In the genomic region with DNA sequence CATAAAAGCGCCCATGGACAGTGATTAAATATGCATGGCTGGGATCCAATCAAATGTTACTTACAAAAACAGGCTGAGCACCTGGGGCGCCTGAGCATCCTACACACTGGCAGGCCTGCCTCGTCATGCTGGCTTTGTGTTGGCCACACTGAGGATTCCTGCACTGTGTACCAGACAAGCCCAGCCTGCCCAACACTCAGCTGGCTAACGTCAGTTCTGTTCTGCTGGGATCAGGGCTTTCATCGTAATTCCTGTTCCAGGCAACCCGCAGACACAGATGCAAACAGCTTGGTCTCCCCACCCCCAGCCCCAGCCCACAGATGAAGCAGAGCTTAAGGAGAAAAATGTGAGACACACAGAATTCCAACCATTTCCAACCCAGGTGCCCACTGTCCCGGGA, we compare ENCODE assay signal across 33 cellular contexts. TPM values are rescaled to one million over a fixed set of nuclear protein-coding genes. Genes with fewer than 3 reads are reported as not detected.
DNase-seq lines count a peak whose midpoint lies in the region; ATAC-seq, FAIRE-seq and TF ChIP-seq lines count a peak whose summit lies in the region.
"Had no signal": no experiment of that assay in that cellular context is flagged by ENCODE, and none has a peak within 500 bp of the region (broad histone marks: within the 10 kb centered on the region; RNA-seq: fewer than 3 reads in every experiment).

No MANE protein-coding gene starts in this region.

- H3K4me3 ChIP-seq in bronchial epithelial cell (ENCODE audit: low read depth, low read length), result no peak overlapping the region
- no peak overlapping the region for H3K4me3 ChIP-seq in gastroesophageal sphincter
- no peak overlapping the region for H3K4me3 ChIP-seq in rectal smooth muscle tissue (ENCODE audit: low read length)
- H3K4me3 ChIP-seq: BLaER1 treated with 17β-estradiol and CSF1 and Interleukin-3, amounts not matched to agents 10 nM and 100 nM; body of pancreas; colonic mucosa; K562; pancreas had no signal

- H3K27ac ChIP-seq in gastroesophageal sphincter, result peak overlapping the region in 3 of 4 donors; percentile 43 to 59 (median 58)
- peak overlapping the region; percentile 65 for H3K27ac ChIP-seq in rectal smooth muscle tissue (ENCODE audit: low read depth, low read length)
- H3K27ac ChIP-seq: BLaER1 treated with 17β-estradiol and CSF1 and Interleukin-3, amounts not matched to agents 10 nM and 100 nM; body of pancreas; colonic mucosa; pancreas; VCaP had no signal

- no peak for TF ChIP-seq POLR2A in gastroesophageal sphincter (IDR thresholded peaks at IDR 0.05)

- no peak for TF ChIP-seq EP300 in gastroesophageal sphincter (IDR thresholded peaks at IDR 0.05)

- peaks cover 13% of the 10 kb centered on the region for H3K4me1 Mint-ChIP-seq in mesothelial cell of epicardium
- H3K4me1 Mint-ChIP-seq: activated naive CD8-positive, alpha-beta T cell treated with anti-CD3 and anti-CD28 coated beads, Interleukin-2, amount 50 U/mL, for 24 hours had no signal

- no peak for TF ChIP-seq CTCF in bronchial epithelial cell (IDR thresholded peaks at IDR 0.05; ENCODE audit: insufficient read depth, low read length, severe bottlenecking)
- no peak for TF ChIP-seq CTCF in gastroesophageal sphincter (IDR thresholded peaks at IDR 0.05)
- no peak for TF ChIP-seq CTCF in mesothelial cell of epicardium (IDR thresholded peaks at IDR 0.05; ENCODE audit: unreplicated experiment)

- peaks cover 0 to 30% (median 0%) of the 10 kb centered on the region in 3 donors for H3K4me1 ChIP-seq in gastroesophageal sphincter
- H3K4me1 ChIP-seq in rectal smooth muscle tissue (ENCODE audit: control insufficient read depth, insufficient read depth, low read length), result no peaks in the 10 kb centered on the region
- H3K4me1 ChIP-seq: body of pancreas, Caco-2, colonic mucosa, pancreas had no signal

- no peaks in the 10 kb centered on the region for H3K36me3 Mint-ChIP-seq in mesothelial cell of epicardium
- H3K36me3 Mint-ChIP-seq: natural killer cell; stimulated activated memory B cell treated with anti-CD40 and anti-IgM and Interleukin-4, amounts not matched to agents 10 μg/mL and 1 μg/mL and 100 μg/mL, for 72 hours had no signal

- H3K27me3 Mint-ChIP-seq in mesothelial cell of epicardium (ENCODE audit: low read depth), result peaks cover 16% of the 10 kb centered on the region
- H3K27me3 Mint-ChIP-seq: activated CD4-positive, alpha-beta T cell treated with anti-CD3 and anti-CD28 coated beads, Interleukin-2, amount 10 ng/mL, durations not matched to agents 24 days and 14 days; stimulated activated memory B cell treated with anti-CD40 and anti-IgM and Interleukin-4, amounts not matched to agents 10 μg/mL and 1 μg/mL and 100 μg/mL, for 72 hours had no signal

- H3K4me3 Mint-ChIP-seq in mesothelial cell of epicardium, result no peak overlapping the region
- H3K4me3 Mint-ChIP-seq: activated CD4-positive, alpha-beta T cell treated with anti-CD3 and anti-CD28 coated beads, Interleukin-2, amount 10 ng/mL, durations not matched to agents 24 days and 14 days; activated naive CD8-positive, alpha-beta T cell treated with anti-CD3 and anti-CD28 coated beads, Interleukin-2, amount 50 U/mL, for 24 hours; activated T-cell treated with anti-CD3 and anti-CD28 coated beads, Interleukin-2, amount 50 U/mL, for 4 hours; natural killer cell; stimulated activated memory B cell treated with anti-CD40 and anti-IgM and Interleukin-4, amounts not matched to agents 10 μg/mL and 1 μg/mL and 100 μg/mL, for 72 hours had no signal

- H3K36me3 ChIP-seq in bronchial epithelial cell (ENCODE audit: control insufficient read depth, insufficient read depth, low read length) (peaks cover 22% of the 10 kb centered on the region), gastroesophageal sphincter (peaks cover 0 to 57% of the 10 kb centered on the region in 2 donors), rectal smooth muscle tissue (ENCODE audit: control insufficient read depth, insufficient read depth, low read length) (peaks cover 7% of the 10 kb centered on the region)
- H3K36me3 ChIP-seq: BLaER1 treated with 17β-estradiol and CSF1 and Interleukin-3, amounts not matched to agents 10 nM and 100 nM; colonic mucosa; pancreas had no signal

- no peak for ATAC-seq in gastroesophageal sphincter
- ATAC-seq: activated naive CD8-positive, alpha-beta T cell treated with anti-CD3 and anti-CD28 coated beads, Interleukin-2, amount 50 U/mL, for 24 hours; activated T-cell treated with anti-CD3 and anti-CD28 coated beads, Interleukin-2, amount 50 U/mL, for 4 hours; body of pancreas; K562; left ventricle myocardium superior; natural killer cell; Panc1; pancreas; stimulated activated memory B cell treated with anti-CD40 and anti-IgM and Interleukin-4, amounts not matched to agents 10 μg/mL and 1 μg/mL and 100 μg/mL, for 72 hours had no signal

- no peak overlapping the region for H3K9ac ChIP-seq in rectal smooth muscle tissue (ENCODE audit: low read length)
- H3K9ac ChIP-seq: BLaER1 treated with 17β-estradiol and CSF1 and Interleukin-3, amounts not matched to agents 10 nM and 100 nM had no signal

- WGBS in gastroesophageal sphincter (ENCODE audit: low coverage in 1 of 2), 2 donors, result 30 to 67% methylated on average over 1 to 2 of the region's 7 CpGs

- FAIRE-seq in bronchial epithelial cell (lab: Jason Lieb, UNC), result peak; percentile 90
- FAIRE-seq: HTR-8/SVneo, K562, pancreas had no signal

- H3K27me3 ChIP-seq in bronchial epithelial cell (ENCODE audit: control insufficient read depth, insufficient read depth, low read length), result no peaks in the 10 kb centered on the region
- H3K27me3 ChIP-seq in gastroesophageal sphincter, result no peaks in the 10 kb centered on the region
- H3K27me3 ChIP-seq in rectal smooth muscle tissue (ENCODE audit: control insufficient read depth, insufficient read depth, low read length), result no peaks in the 10 kb centered on the region
- H3K27me3 ChIP-seq: BLaER1 treated with 17β-estradiol and CSF1 and Interleukin-3, amounts not matched to agents 10 nM and 100 nM; body of pancreas; colonic mucosa; pancreas had no signal

- no peaks in the 10 kb centered on the region for H3K9me3 ChIP-seq in gastroesophageal sphincter
- H3K9me3 ChIP-seq: BLaER1 treated with 17β-estradiol and CSF1 and Interleukin-3, amounts not matched to agents 10 nM and 100 nM; body of pancreas; Caco-2; colonic mucosa; pancreas had no signal

- H3K27ac Mint-ChIP-seq in mesothelial cell of epicardium, result no peak overlapping the region
- H3K27ac Mint-ChIP-seq: activated CD4-positive, alpha-beta T cell treated with anti-CD3 and anti-CD28 coated beads, Interleukin-2, amount 10 ng/mL, durations not matched to agents 24 days and 14 days; activated naive CD8-positive, alpha-beta T cell treated with anti-CD3 and anti-CD28 coated beads, Interleukin-2, amount 50 U/mL, for 24 hours; natural killer cell; stimulated activated memory B cell treated with anti-CD40 and anti-IgM and Interleukin-4, amounts not matched to agents 10 μg/mL and 1 μg/mL and 100 μg/mL, for 72 hours had no signal

- DNase-seq in NCI-H1694 treated with DMSO at 0.1 percent for 48 hours (lab: John Stamatoyannopoulos, UW) (peak; percentile 28), bronchial epithelial cell (ENCODE audit: low read depth) (peak; percentile 52), NCI-H1092 treated with DMSO at 0.1 percent for 48 hours (lab: John Stamatoyannopoulos, UW) (no peak), mesothelial cell of epicardium (ENCODE audit: low spot score in 2 of 2, unreplicated experiment in 2 of 2) (no peak)
- no peak for DNase-seq in activated CD4-positive, alpha-beta T cell treated with anti-CD3 and anti-CD28 coated beads for 1 hour
- DNase-seq: activated CD4-positive, alpha-beta T cell treated with anti-CD3 and anti-CD28 coated beads, Interleukin-2, amount 10 ng/mL, durations not matched to agents 24 days and 14 days; activated gamma-delta T cell treated with Interleukin-2 at 50 U/mL for 16 hours; activated naive CD8-positive, alpha-beta T cell treated with anti-CD3 and anti-CD28 coated beads, Interleukin-2, amount 50 U/mL, for 24 hours; activated T-cell treated with anti-CD3 and anti-CD28 coated beads, Interleukin-2, amount 50 U/mL, for 4 hours; body of pancreas; Caco-2; colonic mucosa; DND-41; effector CD8-positive, alpha-beta T cell; left ventricle myocardium superior; natural killer cell; NCI-H1436 treated with DMSO at 0.1 percent for 48 hours; NCI-H510A treated with DMSO at 0.1 percent for 48 hours; pancreas; SHP77 treated with DMSO at 0.1 percent for 48 hours; stimulated activated CD4-positive, alpha-beta T cell treated with anti-CD3 and anti-CD28 coated beads, Interleukin-4, amount 100 ng/mL, for 24 hours; T-helper 9 cell had no signal

- no peaks in the 10 kb centered on the region for H3K9me3 Mint-ChIP-seq in mesothelial cell of epicardium
- H3K9me3 Mint-ChIP-seq: activated CD4-positive, alpha-beta T cell treated with anti-CD3 and anti-CD28 coated beads, Interleukin-2, amount 10 ng/mL, durations not matched to agents 24 days and 14 days; activated naive CD8-positive, alpha-beta T cell treated with anti-CD3 and anti-CD28 coated beads, Interleukin-2, amount 50 U/mL, for 24 hours; activated T-cell treated with anti-CD3 and anti-CD28 coated beads, Interleukin-2, amount 50 U/mL, for 4 hours; natural killer cell; stimulated activated memory B cell treated with anti-CD40 and anti-IgM and Interleukin-4, amounts not matched to agents 10 μg/mL and 1 μg/mL and 100 μg/mL, for 72 hours had no signal

RNA-seq across cellular contexts. Expression of gene PIMREG, which starts 30.7 kb away (rescaled TPM):
- total RNA-seq in bronchial epithelial cell, result 0.13 and 0.26 TPM in 2 replicates
- under 1 TPM in 2 of 4 donors, not detected in 2; 0.31 to 0.59 TPM for total RNA-seq in gastroesophageal sphincter
- 12.1 to 13.9 TPM (median 12.2 TPM) in 3 replicates for total RNA-seq in mesothelial cell of epicardium
- total RNA-seq: body of pancreas, left ventricle myocardium superior had no signal

RNA-seq across cellular contexts. Expression of gene AIPL1, which starts 40.0 kb away (rescaled TPM):
- total RNA-seq in bronchial epithelial cell, result under 0.01 TPM in 1 of 2 replicates, not detected in the other
- total RNA-seq in gastroesophageal sphincter, result not detected
- not detected in 3 replicates for total RNA-seq in mesothelial cell of epicardium
- total RNA-seq: activated CD4-positive, alpha-beta T cell treated with anti-CD3 and anti-CD28 coated beads, Interleukin-2, amount 10 ng/mL, durations not matched to agents 24 days and 14 days; activated T-cell treated with anti-CD3 and anti-CD28 coated beads, Interleukin-2, amount 50 U/mL, for 4 hours; body of pancreas; Caco-2; colonic mucosa; K562; left ventricle myocardium superior; MCF 10A; natural killer cell; pancreas; temporal lobe; urinary bladder had no signal

Comparison
In these comparisons a context has a peak if more than half of its experiments do, and no peak if none do; other contexts are left out.
1. DNase-seq: peak in NCI-H1694 treated with DMSO at 0.1 percent for 48 hours (single experiment) and bronchial epithelial cell (single experiment); none in NCI-H1092 treated with DMSO at 0.1 percent for 48 hours (single experiment), activated CD4-positive, alpha-beta T cell treated with anti-CD3 and anti-CD28 coated beads for 1 hour (single experiment) and mesothelial cell of epicardium (0 of 2).